Comparison of ENCODE assay signal across 17 cellular contexts in genomic region chrX:10548681-10549080, GRCh38.
DNase-seq lines count a peak whose midpoint lies in the region; ATAC-seq, FAIRE-seq and TF ChIP-seq lines count a peak whose summit lies in the region.
"Had no signal": no experiment of that assay in that cellular context is flagged by ENCODE, and none has a peak within 500 bp of the region (broad histone marks: within the 10 kb centered on the region; RNA-seq: fewer than 3 reads in every experiment).

No MANE protein-coding gene starts in this region.

- H3K36me3 Mint-ChIP-seq in HFFc6 (ENCODE audit: low read depth) = no peaks in the 10 kb centered on the region
- H3K36me3 Mint-ChIP-seq: CD8-positive, alpha-beta memory T cell had no signal

- peak overlapping the region; percentile 44 for H3K27ac Mint-ChIP-seq in HFFc6
- H3K27ac Mint-ChIP-seq: CD8-positive, alpha-beta memory T cell had no signal

- no peak overlapping the region for H3K23ac ChIP-seq in H1 (ENCODE audit: insufficient read length)

- H3K9me3 Mint-ChIP-seq in HFFc6 = no peaks in the 10 kb centered on the region

- intact Hi-C loops in left lung (cut with DNase I) = no loop called here

- H3K79me2 ChIP-seq in SK-N-SH (ENCODE audit: insufficient read depth) (no peaks in the 10 kb centered on the region), H1 (ENCODE audit: control insufficient read depth in 1 of 2, insufficient read depth in 2 of 2, low read length in 2 of 2) (peaks cover 0 to 18% of the 10 kb centered on the region in 2 experiments; a peak in 2 of 4 replicates)

- no peak overlapping the region for H2AK5ac ChIP-seq in H1 (ENCODE audit: low read depth, low read length)

- H3K4me1 Mint-ChIP-seq in HFFc6 (ENCODE audit: low read depth) = peaks cover 30% of the 10 kb centered on the region
- H3K4me1 Mint-ChIP-seq: CD8-positive, alpha-beta memory T cell had no signal

- no peak for FAIRE-seq in H1 (lab: Jason Lieb, UNC)

- H3K27ac ChIP-seq in SK-N-SH (ENCODE audit: low read depth in 2 of 2, low read length in 1 of 2) (peak overlapping the region; percentile 34 to 64), H1 (ENCODE audit: low read depth, low read length) (no peak overlapping the region), left lung (no peak overlapping the region)
- H3K27ac ChIP-seq: BLaER1, HL-60 had no signal

- no peaks in the 10 kb centered on the region for H3K79me1 ChIP-seq in H1 (ENCODE audit: low read depth, low read length)

- no peak overlapping the region for H2BK5ac ChIP-seq in H1 (ENCODE audit: low read depth, low read length)

- no peak overlapping the region for H4K8ac ChIP-seq in H1 (ENCODE audit: extremely low read depth, insufficient read depth, low read length)

- 27% methylated on average over 2 of the region's 2 CpGs for WGBS in SK-N-SH (ENCODE audit: low lambda C conversion rate)
- WGBS in H1 (ENCODE audit: extremely low coverage in 1 of 2, insufficient coverage in 1 of 2, insufficient read length in 1 of 2, insufficient replicate concordance in 2 of 2, low coverage in 1 of 2, low lambda C conversion rate in 2 of 2, missing lambda C conversion rate in 1 of 2), 2 experiments = 63% methylated on average over 2 of the region's 2 CpGs; no CpG with 5 or more reads in 1 of the 2 experiments

- H3K14ac ChIP-seq in H1 (ENCODE audit: insufficient read length) = no peak overlapping the region

- H3K4me1 ChIP-seq in SK-N-SH (ENCODE audit: control insufficient read depth in 1 of 2, insufficient read depth in 2 of 2, low read depth in 1 of 2, low read length in 1 of 2) (peaks cover 0 to 10% of the 10 kb centered on the region in 2 experiments; a peak in 2 of 4 replicates), H1 (replicated peaks in 1 of 4; ENCODE audit: control insufficient read depth in 3 of 4, insufficient read depth in 4 of 4, low read length in 3 of 4) (peaks cover 0 to 9% (median 5%) of the 10 kb centered on the region in 4 experiments; a peak in 5 of 7 replicates), left lung (no peaks in the 10 kb centered on the region)
- H3K4me1 ChIP-seq: BLaER1 had no signal

- H3K9ac ChIP-seq in SK-N-SH = no peak overlapping the region
- no peak overlapping the region for H3K9ac ChIP-seq in H1 (replicated peaks in 1 of 4; ENCODE audit: extremely low read depth in 1 of 4, low read depth in 3 of 4, low read length in 3 of 4)
- H3K9ac ChIP-seq: BLaER1 had no signal

- H3K27me3 ChIP-seq in SK-N-SH (ENCODE audit: insufficient read depth) = no peaks in the 10 kb centered on the region
- no peaks in the 10 kb centered on the region for H3K27me3 ChIP-seq in H1 (replicated peaks in 1 of 4; ENCODE audit: control insufficient read depth in 3 of 4, extremely low read depth in 1 of 4, insufficient read depth in 3 of 4, low read length in 3 of 4)
- no peaks in the 10 kb centered on the region for H3K27me3 ChIP-seq in left lung

- TF ChIP-seq EP300 in SK-N-SH (IDR thresholded peaks at IDR 0.05; ENCODE audit: borderline replicate concordance in 1 of 2, low read depth in 1 of 2, low read length in 1 of 2) = no peak
- no peak for TF ChIP-seq EP300 in H1 (IDR thresholded peaks at IDR 0.05; ENCODE audit: borderline replicate concordance in 1 of 2, low read depth in 2 of 2, low read length in 2 of 2)

- no peak overlapping the region for H2BK120ac ChIP-seq in H1 (replicated peaks; ENCODE audit: low read depth, low read length)

- no peaks in the 10 kb centered on the region for H3K27me3 Mint-ChIP-seq in HFFc6 (ENCODE audit: insufficient read depth)

- no peaks in the 10 kb centered on the region for H3K9me3 ChIP-seq in SK-N-SH
- no peaks in the 10 kb centered on the region for H3K9me3 ChIP-seq in H1 (ENCODE audit: insufficient read depth in 2 of 2, low read depth in 1 of 2, low read length in 1 of 2)
- no peaks in the 10 kb centered on the region for H3K9me3 ChIP-seq in left lung
- H3K9me3 ChIP-seq: BLaER1, Caco-2 had no signal

- no peak for TF ChIP-seq POLR2A in H1 (IDR thresholded peaks at IDR 0.05; ENCODE audit: control extremely low read depth in 1 of 2, low read depth in 2 of 2, low read length in 2 of 2)

- H2BK15ac ChIP-seq in H1 (ENCODE audit: low read length) = no peak overlapping the region

- H4K91ac ChIP-seq in H1 (replicated peaks; ENCODE audit: insufficient read length, low read length) = no peak overlapping the region

- H3K4me2 ChIP-seq in SK-N-SH (no peak overlapping the region), H1 (ENCODE audit: insufficient read depth in 1 of 2, low read depth in 2 of 2, low read length in 2 of 2) (no peak overlapping the region)
- H3K4me2 ChIP-seq: BLaER1 had no signal

- TF ChIP-seq RAD21 in SK-N-SH (IDR thresholded peaks at IDR 0.05; ENCODE audit: low read length) (no peak), H1 (IDR thresholded peaks at IDR 0.05 in 1 of 2, conservative IDR thresholded peaks at IDR 0.05 in 1 of 2; ENCODE audit: low read depth in 2 of 2, low read length in 2 of 2) (no peak)

- no peaks in the 10 kb centered on the region for H3K36me3 ChIP-seq in SK-N-SH (replicated peaks in 1 of 2; ENCODE audit: control insufficient read depth in 1 of 2, insufficient read depth in 2 of 2, low read length in 1 of 2)
- no peaks in the 10 kb centered on the region for H3K36me3 ChIP-seq in H1 (ENCODE audit: control insufficient read depth in 2 of 4, insufficient read depth in 4 of 4, low read length in 3 of 4)
- H3K36me3 ChIP-seq in left lung = no peaks in the 10 kb centered on the region
- H3K36me3 ChIP-seq: BLaER1 had no signal

- TF ChIP-seq CTCF in HFFc6 (IDR thresholded peaks at IDR 0.05) = no peak
- TF ChIP-seq CTCF in SK-N-SH (IDR thresholded peaks at IDR 0.05) = no peak
- no peak for TF ChIP-seq CTCF in H1 (IDR thresholded peaks at IDR 0.05; ENCODE audit: control extremely low read depth in 1 of 3, insufficient read depth in 1 of 3, low read depth in 1 of 3, low read length in 3 of 3)
- TF ChIP-seq CTCF in left lung (IDR thresholded peaks at IDR 0.05) = no peak

- no peak overlapping the region for H2BK12ac ChIP-seq in H1 (ENCODE audit: low read depth, low read length)

- H4K20me1 ChIP-seq in SK-N-SH (ENCODE audit: insufficient read depth) (no peaks in the 10 kb centered on the region), H1 (replicated peaks in 1 of 2; ENCODE audit: control insufficient read depth in 1 of 2, insufficient read depth in 2 of 2, low read length in 2 of 2) (no peaks in the 10 kb centered on the region)
- H4K20me1 ChIP-seq: BLaER1 had no signal

- ATAC-seq in HG03159 (IDR thresholded peaks at IDR 0.05; ENCODE audit: unreplicated experiment) (no peak), left lung (no peak)

- CTCF ChIA-PET in SK-N-SH (lab: Yijun Ruan, JAX) = interaction anchor here (1.7 kb wide), 1 partner anchor 174 kb away, joined by 6 read pairs; no protein-coding TSS in a partner anchor
- CTCF ChIA-PET in H1 (lab: Charles Lee; ENCODE audit: partially characterized antibody) = no interaction called here

- H2BK20ac ChIP-seq in H1 (ENCODE audit: low read length) = no peak overlapping the region

- H3K4me3 ChIP-seq in SK-N-SH (ENCODE audit: low read depth in 2 of 2, low read length in 1 of 2) = no peak overlapping the region
- no peak overlapping the region for H3K4me3 ChIP-seq in H1 (ENCODE audit: extremely low read depth in 1 of 4, insufficient read depth in 2 of 4, low read depth in 3 of 4, low read length in 4 of 4)
- H3K4me3 ChIP-seq in left lung = no peak overlapping the region
- H3K4me3 ChIP-seq: BLaER1 had no signal

- no peak overlapping the region for H3K4ac ChIP-seq in H1 (replicated peaks; ENCODE audit: insufficient read length, low read depth, low read length)

- H3K18ac ChIP-seq in H1 (ENCODE audit: extremely low read depth, low read length) = no peak overlapping the region

- no peaks in the 10 kb centered on the region for H3K9me2 ChIP-seq in SK-N-SH

- H2AFZ ChIP-seq in SK-N-SH (ENCODE audit: low read depth) (no peak overlapping the region; the same call in 1 of the 2 replicates), H1 (ENCODE audit: low read length) (no peak overlapping the region)

- POLR2A ChIA-PET in SK-N-SH (lab: Yijun Ruan, JAX) = no interaction called here
- POLR2A ChIA-PET in H1 (lab: Charles Lee; ENCODE audit: partially characterized antibody) = no interaction called here

- no peaks in the 10 kb centered on the region for H3K23me2 ChIP-seq in H1 (ENCODE audit: low read depth, low read length)

- DNase-seq in HFFc6 (no peak), SK-N-SH (no peak), H1 (ENCODE audit: low read depth in 1 of 2, low spot score in 2 of 2) (no peak), NOMO-1 treated with DMSO at 0.1 percent for 48 hours (lab: John Stamatoyannopoulos, UW; ENCODE audit: unreplicated experiment) (no peak), KG1 (lab: John Stamatoyannopoulos, UW) (no peak), left lung (no peak)
- DNase-seq: AML-193; Caco-2; CD8-positive, alpha-beta memory T cell; DND-41; GF-D8; H7; IMR-90; KBM-7 had no signal

- H3K56ac ChIP-seq in H1 (replicated peaks; ENCODE audit: insufficient read length, low read depth, low read length) = no peak overlapping the region

- H3K4me3 Mint-ChIP-seq in HFFc6 = no peak overlapping the region; the same call in 1 of the 2 replicates
- H3K4me3 Mint-ChIP-seq: CD8-positive, alpha-beta memory T cell had no signal

- peak overlapping the region; percentile 29 for H4K5ac ChIP-seq in H1 (ENCODE audit: insufficient read length, low read depth, low read length)

- H3F3A ChIP-seq in SK-N-SH (replicated peaks; ENCODE audit: insufficient read depth) = no peaks in the 10 kb centered on the region

TF ChIP-seq in SK-N-SH, 30 proteins besides CTCF, POLR2A, EP300 and RAD21:
- TF ChIP-seq JUND (IDR thresholded peaks at IDR 0.05) (0 out of 2 replicates have a peak, but pooled peaks have one; percentile 9), RXRA (IDR thresholded peaks at IDR 0.05; ENCODE audit: borderline replicate concordance, low read depth) (no peak)

TF ChIP-seq in H1, 55 proteins besides CTCF, POLR2A, EP300 and RAD21:
- no peak for TF ChIP-seq SAP30 (IDR thresholded peaks at IDR 0.05; ENCODE audit: insufficient read depth, insufficient replicate concordance, low read length)
- TF ChIP-seq SRF (IDR thresholded peaks at IDR 0.05; ENCODE audit: low read depth, low read length) = no peak
- no peak for TF ChIP-seq CHD2 (IDR thresholded peaks at IDR 0.05; ENCODE audit: low read length)

Comparison
In these comparisons a context has a peak if more than half of its experiments do, and no peak if none do; other contexts are left out.
1. H3K27ac ChIP-seq: peak in SK-N-SH (2 of 2); none in H1 (single experiment) and left lung (0 of 2).